9 cellular contexts compared by ENCODE assay signal in genomic region chr9:137421838-137422667, GRCh38. TPM values are rescaled to one million over a fixed set of nuclear protein-coding genes. Genes with fewer than 3 reads are reported as not detected.
DNase-seq lines count a peak whose midpoint lies in the region; ATAC-seq and TF ChIP-seq lines count a peak whose summit lies in the region.
"Had no signal": no experiment of that assay in that cellular context is flagged by ENCODE, and none has a peak within 500 bp of the region (broad histone marks: within the 10 kb centered on the region; RNA-seq: fewer than 3 reads in every experiment).

No MANE protein-coding gene starts in this region.

- H3K9me3 ChIP-seq in heart left ventricle (no peaks in the 10 kb centered on the region), lung (ENCODE audit: control insufficient read depth in 2 of 2, insufficient read depth in 1 of 2, low read length in 1 of 2) (no peaks in the 10 kb centered on the region), uterus (no peaks in the 10 kb centered on the region)

- H3K36me3 ChIP-seq in heart left ventricle (no peaks in the 10 kb centered on the region), lung (ENCODE audit: control insufficient read depth in 2 of 2, insufficient read depth in 2 of 2, low read length in 2 of 2) (peaks cover 0 to 3% of the 10 kb centered on the region in 2 donors), uterus (no peaks in the 10 kb centered on the region)

- TF ChIP-seq CTCF in heart left ventricle (IDR thresholded peaks at IDR 0.05) (no peak), astrocyte of the spinal cord (IDR thresholded peaks at IDR 0.05; ENCODE audit: low read depth, low read length) (no peak), lung (IDR thresholded peaks at IDR 0.05; ENCODE audit: control extremely low read depth, extremely low read depth) (no peak), uterus (IDR thresholded peaks at IDR 0.05) (no peak)

- DNase-seq in heart left ventricle (peak in 1 of 5 donors; percentile 1), left ventricle myocardium superior (no peak), astrocyte of the spinal cord (ENCODE audit: low read depth, low spot score) (no peak), lung (ENCODE audit: low spot score) (no peak), uterus (no peak), GDM1 (lab: John Stamatoyannopoulos, UW) (no peak), mucosa of gallbladder (ENCODE audit: low spot score) (no peak)

- H3K4me3 ChIP-seq in heart left ventricle = peak overlapping the region; percentile 63 to 100 (median 92)
- H3K4me3 ChIP-seq in astrocyte of the spinal cord (ENCODE audit: low read depth, low read length) = peak overlapping the region; percentile 72
- H3K4me3 ChIP-seq in lung = peak overlapping the region; percentile 89
- peak overlapping the region; percentile 57 to 98 for H3K4me3 ChIP-seq in uterus

- H3K27me3 ChIP-seq in heart left ventricle = no peaks in the 10 kb centered on the region
- H3K27me3 ChIP-seq in lung (ENCODE audit: control insufficient read depth, insufficient read depth) = no peaks in the 10 kb centered on the region
- no peaks in the 10 kb centered on the region for H3K27me3 ChIP-seq in uterus

- H3K4me1 ChIP-seq in heart left ventricle (peaks cover 0 to 49% (median 25%) of the 10 kb centered on the region in 12 donors), lung (ENCODE audit: control insufficient read depth in 2 of 2, insufficient read depth in 2 of 2, low read length in 2 of 2) (peaks cover 3 to 6% of the 10 kb centered on the region in 2 donors), uterus (peaks cover 0 to 9% of the 10 kb centered on the region in 2 donors)

- intact Hi-C loops in heart left ventricle (cut with DNase I) = loop anchor here in 3 of 10 donors (2.0 to 10.0 kb wide), 5 partner anchors 23 to 297 kb away; partner anchors contain the start of gene NRARP (in 1 of the 3)
- intact Hi-C loops in left ventricle myocardium superior (cut with micrococcal nuclease) = no loop called here
- intact Hi-C loops in uterus (cut with DNase I; ENCODE audit: low total_unique reads) = no loop called here

- 2 to 3% (median 2%) methylated on average over 12 of the region's 12 CpGs for WGBS in heart left ventricle, 4 donors
- WGBS in lung, 2 donors = 3% methylated on average over 12 of the region's 12 CpGs

- TF ChIP-seq POLR2A in heart left ventricle (IDR thresholded peaks at IDR 0.05) (no peak), uterus (IDR thresholded peaks at IDR 0.05) (no peak)

- peak overlapping the region; percentile 48 to 89 (median 82) for H3K27ac ChIP-seq in heart left ventricle
- peak overlapping the region; percentile 79 to 86 for H3K27ac ChIP-seq in lung (ENCODE audit: low read depth in 1 of 2, low read length in 1 of 2)
- H3K27ac ChIP-seq in uterus = peak overlapping the region; percentile 75 to 90

- in situ Hi-C loops in astrocyte of the spinal cord (cut with HindIII; ENCODE audit: low sequenced_read_pairs) = no loop called here

- no peak for ATAC-seq in heart left ventricle
- no peak for ATAC-seq in left ventricle myocardium superior
- no peak for ATAC-seq in lung (ENCODE audit: insufficient read depth, low FRiP score)
- ATAC-seq in HG03432 (IDR thresholded peaks at IDR 0.05; ENCODE audit: unreplicated experiment) = no peak

RNA-seq across cellular contexts. Expression of gene EXD3, which starts 0.9 kb away (rescaled TPM):
- 10 to 100 TPM in 2 of 9 donors, 1 to 10 TPM in 7; 4.1 to 12.9 (median 8.6) TPM for total RNA-seq in heart left ventricle
- polyA plus RNA-seq in heart left ventricle = 10 to 100 TPM in 1 of 2 donors, 1 to 10 TPM in 1; 5.6 to 15.2 TPM
- 8.3 TPM for total RNA-seq in left ventricle myocardium superior
- total RNA-seq in lung = 10 to 100 TPM; 17.5 to 21.5 TPM
- 10 to 100 TPM in 1 of 2 donors, 1 to 10 TPM in 1; 8.6 to 30.5 TPM for polyA plus RNA-seq in lung
- total RNA-seq in uterus = 10 to 100 TPM; 11.8 to 49.0 (median 31.5) TPM
- total RNA-seq in mucosa of gallbladder = 47.6 TPM

RNA-seq across cellular contexts. Expression of gene NOXA1, which starts 1.1 kb away (rescaled TPM):
- total RNA-seq in heart left ventricle = 1 to 10 TPM in 8 of 9 donors, under 1 TPM in 1; 0.81 to 5.5 (median 2.7) TPM
- polyA plus RNA-seq in heart left ventricle = 1 to 10 TPM in 1 of 2 donors, under 1 TPM in 1; 0.44 to 4.1 TPM
- 1.9 TPM for total RNA-seq in left ventricle myocardium superior
- total RNA-seq in lung = 10 to 100 TPM in 1 of 2 donors, 1 to 10 TPM in 1; 3.1 to 10.1 TPM
- 10 to 100 TPM in 1 of 2 donors, 1 to 10 TPM in 1; 2.1 to 11.7 TPM for polyA plus RNA-seq in lung
- 10 to 100 TPM in 1 of 4 donors, 1 to 10 TPM in 2, under 1 TPM in 1; 0.29 to 13.3 (median 3.4) TPM for total RNA-seq in uterus
- 36.7 TPM for total RNA-seq in mucosa of gallbladder

RNA-seq across cellular contexts. Expression of gene ENTPD8, which starts 19.1 kb away (rescaled TPM):
- total RNA-seq in heart left ventricle (not detected), left ventricle myocardium superior (not detected), lung (under 1 TPM; 0.14 to 0.28 TPM), uterus (under 1 TPM in 1 of 4 donors, not detected in 3; 0.21 TPM), mucosa of gallbladder (27.9 TPM)
- polyA plus RNA-seq in heart left ventricle (not detected), lung (under 1 TPM; 0.08 to 0.45 TPM)
- total RNA-seq: activated CD8-positive, alpha-beta memory T cell treated with anti-CD3 and anti-CD28 coated beads for 36 hours had no signal

RNA-seq across cellular contexts. Expression of gene NSMF, which starts 37.1 kb away (rescaled TPM):
- 10 to 100 TPM in 8 of 9 donors, 1 to 10 TPM in 1; 7.5 to 21.0 (median 12.6) TPM for total RNA-seq in heart left ventricle
- 10 to 100 TPM; 17.3 to 22.1 TPM for polyA plus RNA-seq in heart left ventricle
- 10.2 TPM for total RNA-seq in left ventricle myocardium superior
- 10 to 100 TPM; 13.8 to 34.1 TPM for total RNA-seq in lung
- 10 to 100 TPM; 26.1 to 39.8 TPM for polyA plus RNA-seq in lung
- 10 to 100 TPM; 17.4 to 40.7 (median 32.1) TPM for total RNA-seq in uterus
- total RNA-seq in mucosa of gallbladder = 69.6 TPM

Comparison
In these comparisons a context has a peak if more than half of its experiments do, and no peak if none do; other contexts are left out.
1. RNA of gene ENTPD8, which starts 19.1 kb away (total RNA-seq): 27.9 TPM in mucosa of gallbladder (single experiment); 0.14 to 0.28 TPM in lung, not detected in heart left ventricle, not detected in left ventricle myocardium superior (single experiment) and 0.21 TPM in uterus; every median in the first group is over 10 times any median in the second.
2. Peak in every context shown above with its lines, with median percentiles within 50 percentile points of each other: H3K27ac ChIP-seq and H3K4me3 ChIP-seq.